ENCODE assay signal across 18 cellular contexts in the genomic region with DNA sequence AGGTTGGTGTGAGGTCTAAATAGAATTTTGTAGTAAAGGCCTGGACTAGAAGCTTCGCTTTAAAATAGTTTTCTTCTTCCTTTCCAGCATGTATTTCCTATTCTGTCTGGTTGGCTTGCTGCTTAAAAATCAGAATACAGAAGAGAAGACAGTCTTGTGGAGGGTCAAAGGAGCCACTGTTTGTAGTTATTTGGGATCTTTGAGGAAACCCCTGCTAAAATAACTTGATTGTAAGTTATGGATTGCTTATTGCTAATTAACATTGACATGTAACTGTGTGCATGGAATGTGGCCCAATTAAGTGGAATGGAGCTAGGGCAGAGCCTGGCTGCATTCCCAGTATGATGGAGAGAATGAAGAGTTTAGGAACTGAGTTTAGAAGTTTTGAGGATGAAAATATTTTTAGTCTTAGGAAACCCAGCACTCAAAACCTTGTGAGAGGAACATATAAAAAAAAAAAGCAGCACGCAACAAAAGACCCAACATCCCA.
DNase-seq lines count a peak whose midpoint lies in the region; ATAC-seq, FAIRE-seq and TF ChIP-seq lines count a peak whose summit lies in the region.
"Had no signal": no experiment of that assay in that cellular context is flagged by ENCODE, and none has a peak within 500 bp of the region (broad histone marks: within the 10 kb centered on the region; RNA-seq: fewer than 3 reads in every experiment).

No MANE protein-coding gene starts in this region.

- H3K36me3 ChIP-seq in SK-N-SH (replicated peaks in 1 of 2; ENCODE audit: control insufficient read depth in 1 of 2, insufficient read depth in 2 of 2, low read length in 1 of 2) (no peaks in the 10 kb centered on the region), keratinocyte (ENCODE audit: control insufficient read depth in 2 of 2, extremely low read depth in 1 of 2, insufficient read depth in 2 of 2, low read length in 2 of 2) (no peaks in the 10 kb centered on the region), parathyroid adenoma (ENCODE audit: control insufficient read depth, insufficient read depth, low read length) (no peaks in the 10 kb centered on the region)

- no peak for DNase-seq in SK-N-SH
- DNase-seq in keratinocyte (ENCODE audit: low read depth, low spot score), result no peak
- DNase-seq in NCI-H2196 (lab: John Stamatoyannopoulos, UW; ENCODE audit: unreplicated experiment), result no peak
- no peak for DNase-seq in UCSD-AML1 (lab: John Stamatoyannopoulos, UW; ENCODE audit: unreplicated experiment)
- no peak for DNase-seq in NCI-H774 (lab: John Stamatoyannopoulos, UW)
- DNase-seq: COR-L47, DMS 273 treated with DMSO at 0.1 percent for 48 hours, DND-41, NCI-H1105 treated with DMSO at 0.1 percent for 48 hours, NCI-H1694, NCI-H2081 treated with DMSO at 0.1 percent for 48 hours, Right ventricle myocardium superior had no signal

- H3K9me1 ChIP-seq in keratinocyte (ENCODE audit: control insufficient read depth, extremely low read depth, insufficient read depth, low read length), result no peaks in the 10 kb centered on the region

- no peak for TF ChIP-seq EP300 in SK-N-SH (IDR thresholded peaks at IDR 0.05; ENCODE audit: borderline replicate concordance in 1 of 2, low read depth in 1 of 2, low read length in 1 of 2)

- no peak overlapping the region for H3K4me2 ChIP-seq in SK-N-SH
- H3K4me2 ChIP-seq in keratinocyte (ENCODE audit: control insufficient read depth, extremely low read depth, insufficient read depth, low read depth, low read length), result no peak overlapping the region
- H3K4me2 ChIP-seq in parathyroid adenoma (ENCODE audit: low read length), result peak overlapping the region; percentile 9

- no peaks in the 10 kb centered on the region for H3F3A ChIP-seq in SK-N-SH (replicated peaks; ENCODE audit: insufficient read depth)

- no peak for TF ChIP-seq CTCF in SK-N-SH (IDR thresholded peaks at IDR 0.05)
- TF ChIP-seq CTCF in keratinocyte (optimal IDR thresholded peaks at IDR 0.05 in 1 of 3, IDR thresholded peaks at IDR 0.05 in 1 of 3, conservative IDR thresholded peaks at IDR 0.05 in 1 of 3; ENCODE audit: extremely low read depth in 1 of 3, insufficient read depth in 2 of 3, low read length in 3 of 3), result no peak
- no peak for TF ChIP-seq CTCF in parathyroid adenoma (IDR thresholded peaks at IDR 0.05)

- WGBS in SK-N-SH (ENCODE audit: low lambda C conversion rate), result 82% methylated on average over 2 of the region's 2 CpGs

- ATAC-seq in GM18520 (IDR thresholded peaks at IDR 0.05; ENCODE audit: unreplicated experiment), result no peak
- ATAC-seq: K562 had no signal

- H3K4me3 ChIP-seq in SK-N-SH (ENCODE audit: low read depth in 2 of 2, low read length in 1 of 2), result no peak overlapping the region
- no peak overlapping the region for H3K4me3 ChIP-seq in keratinocyte (ENCODE audit: control insufficient read depth in 2 of 3, extremely low read depth in 1 of 3, insufficient read depth in 2 of 3, low read depth in 1 of 3, low read length in 3 of 3)
- peak overlapping the region; percentile 4 for H3K4me3 ChIP-seq in parathyroid adenoma (ENCODE audit: low read depth, low read length)
- H3K4me3 ChIP-seq: K562 had no signal

- H3K4me1 ChIP-seq in SK-N-SH (ENCODE audit: control insufficient read depth in 1 of 2, insufficient read depth in 2 of 2, low read depth in 1 of 2, low read length in 1 of 2) (peaks cover 3 to 17% of the 10 kb centered on the region in 2 experiments; a peak in 3 of 4 replicates), keratinocyte (ENCODE audit: control insufficient read depth, extremely low read depth, insufficient read depth, low read length) (no peaks in the 10 kb centered on the region), parathyroid adenoma (no peaks in the 10 kb centered on the region)

- no peaks in the 10 kb centered on the region for H3K9me2 ChIP-seq in SK-N-SH

- H4K20me1 ChIP-seq in SK-N-SH (ENCODE audit: insufficient read depth) (no peaks in the 10 kb centered on the region), keratinocyte (ENCODE audit: control insufficient read depth, extremely low read depth, insufficient read depth, low read length) (no peaks in the 10 kb centered on the region)

- POLR2A ChIA-PET in SK-N-SH (lab: Yijun Ruan, JAX), result no interaction called here

- CTCF ChIA-PET in SK-N-SH (lab: Yijun Ruan, JAX), result no interaction called here

- H3K27ac ChIP-seq in SK-N-SH (ENCODE audit: low read depth in 2 of 2, low read length in 1 of 2) (peak overlapping the region in 1 of 2 experiments; percentile 93; a peak in 1 of 4 replicates), keratinocyte (ENCODE audit: control insufficient read depth, insufficient read depth, low read length) (no peak overlapping the region), parathyroid adenoma (peak overlapping the region; percentile 57)

- H3K9ac ChIP-seq in SK-N-SH, result no peak overlapping the region
- no peak overlapping the region for H3K9ac ChIP-seq in keratinocyte (ENCODE audit: control insufficient read depth, extremely low read depth, insufficient read depth, low read length)
- H3K9ac ChIP-seq in parathyroid adenoma, result no peak overlapping the region

- H3K79me2 ChIP-seq in SK-N-SH (ENCODE audit: insufficient read depth) (no peaks in the 10 kb centered on the region), keratinocyte (ENCODE audit: control insufficient read depth, insufficient read depth, low read length) (no peaks in the 10 kb centered on the region), parathyroid adenoma (no peaks in the 10 kb centered on the region)

- no peak for FAIRE-seq in keratinocyte (lab: Jason Lieb, UNC)
- FAIRE-seq: G401.6, H1, K562, RCC 7860 had no signal

- H3K27me3 ChIP-seq in SK-N-SH (ENCODE audit: insufficient read depth), result no peaks in the 10 kb centered on the region
- H3K27me3 ChIP-seq in keratinocyte (ENCODE audit: control insufficient read depth, extremely low read depth, insufficient read depth, low read length), result no peaks in the 10 kb centered on the region
- H3K27me3 ChIP-seq in parathyroid adenoma (ENCODE audit: control insufficient read depth, insufficient read depth, low read length), result no peaks in the 10 kb centered on the region

- dilution Hi-C loops in keratinocyte (cut with MboI; ENCODE audit: extremely low pct_ligation_motif_present, low sequenced_read_pairs), result no loop called here

- H2AFZ ChIP-seq in SK-N-SH (ENCODE audit: low read depth) (peak overlapping the region; percentile 30; the same call in 1 of the 2 replicates), keratinocyte (ENCODE audit: control insufficient read depth, low read length) (peak overlapping the region; percentile 6), parathyroid adenoma (peak overlapping the region; percentile 68)

- H3K9me3 ChIP-seq in SK-N-SH, result no peaks in the 10 kb centered on the region
- no peaks in the 10 kb centered on the region for H3K9me3 ChIP-seq in keratinocyte (ENCODE audit: control insufficient read depth, low read depth, low read length)
- H3K9me3 ChIP-seq in parathyroid adenoma (ENCODE audit: control insufficient read depth, low read length), result no peaks in the 10 kb centered on the region

- no peak for TF ChIP-seq RAD21 in SK-N-SH (IDR thresholded peaks at IDR 0.05; ENCODE audit: low read length)

TF ChIP-seq in SK-N-SH, 30 proteins besides CTCF, POLR2A, EP300 and RAD21:
- TF ChIP-seq TCF12 (IDR thresholded peaks at IDR 0.05), result peak; percentile 46; the same call in 1 of the 2 replicates
- TF ChIP-seq ELF1 (IDR thresholded peaks at IDR 0.05), result no peak
- TF ChIP-seq, protein P1, sequence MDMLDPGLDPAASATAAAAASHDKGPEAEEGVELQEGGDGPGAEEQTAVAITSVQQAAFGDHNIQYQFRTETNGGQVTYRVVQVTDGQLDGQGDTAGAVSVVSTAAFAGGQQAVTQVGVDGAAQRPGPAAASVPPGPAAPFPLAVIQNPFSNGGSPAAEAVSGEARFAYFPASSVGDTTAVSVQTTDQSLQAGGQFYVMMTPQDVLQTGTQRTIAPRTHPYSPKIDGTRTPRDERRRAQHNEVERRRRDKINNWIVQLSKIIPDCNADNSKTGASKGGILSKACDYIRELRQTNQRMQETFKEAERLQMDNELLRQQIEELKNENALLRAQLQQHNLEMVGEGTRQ (IDR thresholded peaks at IDR 0.05; ENCODE audit: borderline replicate concordance, low read depth, low read length), result no peak
- 0 out of 2 replicates have a peak, but pooled peaks have one; percentile 9 for TF ChIP-seq JUND (IDR thresholded peaks at IDR 0.05)
- 0 out of 2 replicates have a peak, but pooled peaks have one; percentile 15 for TF ChIP-seq NFIC (IDR thresholded peaks at IDR 0.05; ENCODE audit: borderline replicate concordance)
- TF ChIP-seq FOXM1 (IDR thresholded peaks at IDR 0.05; ENCODE audit: low read depth), result no peak
- no peak for TF ChIP-seq TEAD4 (IDR thresholded peaks at IDR 0.05; ENCODE audit: borderline replicate concordance, insufficient read depth)
- TF ChIP-seq TAF1 (IDR thresholded peaks at IDR 0.05; ENCODE audit: borderline replicate concordance, low read depth, low read length), result no peak
- no peak for TF ChIP-seq EZH2phosphoT487 (IDR thresholded peaks at IDR 0.05; ENCODE audit: borderline replicate concordance, low read depth)
- TF ChIP-seq GABPA (IDR thresholded peaks at IDR 0.05; ENCODE audit: low read depth), result no peak
- TF ChIP-seq, protein P2, sequence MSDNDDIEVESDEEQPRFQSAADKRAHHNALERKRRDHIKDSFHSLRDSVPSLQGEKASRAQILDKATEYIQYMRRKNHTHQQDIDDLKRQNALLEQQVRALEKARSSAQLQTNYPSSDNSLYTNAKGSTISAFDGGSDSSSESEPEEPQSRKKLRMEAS (IDR thresholded peaks at IDR 0.05; ENCODE audit: low read depth), result no peak
- TF ChIP-seq MEF2A (IDR thresholded peaks at IDR 0.05; ENCODE audit: borderline replicate concordance, low read depth), result no peak
- TF ChIP-seq RXRA (IDR thresholded peaks at IDR 0.05; ENCODE audit: borderline replicate concordance, low read depth), result no peak
- TF ChIP-seq, protein P3, sequence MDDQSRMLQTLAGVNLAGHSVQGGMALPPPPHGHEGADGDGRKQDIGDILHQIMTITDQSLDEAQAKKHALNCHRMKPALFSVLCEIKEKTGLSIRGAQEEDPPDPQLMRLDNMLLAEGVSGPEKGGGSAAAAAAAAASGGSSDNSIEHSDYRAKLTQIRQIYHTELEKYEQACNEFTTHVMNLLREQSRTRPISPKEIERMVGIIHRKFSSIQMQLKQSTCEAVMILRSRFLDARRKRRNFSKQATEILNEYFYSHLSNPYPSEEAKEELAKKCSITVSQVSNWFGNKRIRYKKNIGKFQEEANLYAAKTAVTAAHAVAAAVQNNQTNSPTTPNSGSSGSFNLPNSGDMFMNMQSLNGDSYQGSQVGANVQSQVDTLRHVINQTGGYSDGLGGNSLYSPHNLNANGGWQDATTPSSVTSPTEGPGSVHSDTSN (IDR thresholded peaks at IDR 0.05), result peak; percentile 58
- no peak for TF ChIP-seq NRF1 (IDR thresholded peaks at IDR 0.05; ENCODE audit: low read depth, low read length)

Comparison
In these comparisons a context has a peak if more than half of its experiments do, and no peak if none do; other contexts are left out.
1. H2AFZ ChIP-seq: peak in every context shown above with its lines; median percentile 68 in parathyroid adenoma; 30 in SK-N-SH; 6 in keratinocyte.